ENCODE assay signal across 8 cellular contexts in the genomic region with DNA sequence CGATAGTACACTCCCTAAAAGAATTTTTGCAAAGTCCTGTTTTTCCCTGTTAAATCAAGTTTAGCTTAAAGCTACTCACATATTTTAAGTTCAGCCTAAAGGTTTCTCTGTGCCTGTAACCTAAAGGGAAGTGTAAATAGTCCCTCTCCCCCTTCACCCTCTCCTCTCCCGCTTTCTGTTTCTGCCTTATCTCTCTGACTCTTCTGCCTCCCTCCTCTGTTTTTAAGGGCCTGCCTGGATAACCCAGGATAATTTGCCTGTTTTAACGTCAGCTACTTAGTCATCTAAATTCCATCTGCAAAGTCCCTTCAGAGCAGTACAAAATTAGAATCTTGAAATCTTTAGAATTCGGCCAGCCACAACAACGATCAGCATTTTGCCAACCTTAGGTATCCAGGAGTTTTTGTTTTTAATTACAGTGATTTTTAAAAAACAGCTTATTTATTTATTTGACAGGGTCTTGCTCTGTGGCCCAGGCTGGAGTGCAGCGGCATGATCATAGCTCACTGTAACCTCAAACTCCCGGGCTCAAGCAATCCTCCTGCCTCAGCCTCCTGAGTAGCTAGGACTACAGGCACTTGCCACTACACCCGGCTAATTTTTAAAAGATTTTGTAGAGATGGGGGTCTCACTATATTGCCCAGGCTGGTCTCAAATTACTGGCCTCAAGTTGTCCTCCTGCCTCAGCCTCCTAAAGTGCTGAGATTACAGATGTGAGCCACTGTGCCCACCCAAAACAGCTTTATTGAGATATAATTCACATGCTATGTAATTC.
DNase-seq lines count a peak whose midpoint lies in the region; ATAC-seq and TF ChIP-seq lines count a peak whose summit lies in the region.

No MANE protein-coding gene starts in this region.

- H3K9me3 ChIP-seq in RWPE2 (ENCODE audit: severe bottlenecking) = no peaks in the 10 kb centered on the region
- no peaks in the 10 kb centered on the region for H3K9me3 ChIP-seq in HAP-1

- H3K27me3 Mint-ChIP-seq in activated T-cell treated with anti-CD3 and anti-CD28 coated beads, Interleukin-2, amount 50 U/mL, for 24 hours = no peaks in the 10 kb centered on the region
- H3K27me3 Mint-ChIP-seq in naive B cell = no peaks in the 10 kb centered on the region

- no peaks in the 10 kb centered on the region for H3K36me3 Mint-ChIP-seq in activated T-cell treated with anti-CD3 and anti-CD28 coated beads, Interleukin-2, amount 50 U/mL, for 24 hours (ENCODE audit: low read depth)
- peaks cover 0 to 13% of the 10 kb centered on the region in 2 donors for H3K36me3 Mint-ChIP-seq in naive B cell

- TF ChIP-seq CTCF in RWPE2 (IDR thresholded peaks at IDR 0.05; ENCODE audit: poor library complexity, severe bottlenecking) (no peak), epithelial cell of esophagus (IDR thresholded peaks at IDR 0.05; ENCODE audit: insufficient read depth, low read depth, low read length, missing control alignments) (no peak)

- peaks cover 3% of the 10 kb centered on the region for H3K4me1 ChIP-seq in RWPE2 (ENCODE audit: insufficient read depth, poor library complexity, severe bottlenecking)
- peaks cover 9% of the 10 kb centered on the region for H3K4me1 ChIP-seq in HAP-1

- in situ Hi-C loops in HAP-1 (cut with MboI; ENCODE audit: low sequenced_read_pairs) = no loop called here

- no peak for DNase-seq in activated T-cell treated with anti-CD3 and anti-CD28 coated beads, Interleukin-2, amount 50 U/mL, for 24 hours
- DNase-seq in activated T-cell treated with anti-CD3 and anti-CD28 coated beads, Interleukin-2, amount 50 U/mL, for 1 hour = no peak
- no peak for DNase-seq in RWPE2 (ENCODE audit: low spot score)
- DNase-seq in epithelial cell of esophagus (ENCODE audit: low read depth) = peak; percentile 11
- DNase-seq in naive B cell = no peak
- DNase-seq in nucleus accumbens (lab: John Stamatoyannopoulos, UW) = no peak
- DNase-seq in HAP-1 (ENCODE audit: low spot score in 2 of 2) = no peak

- H3K4me3 ChIP-seq in RWPE2 (ENCODE audit: severe bottlenecking) = no peak overlapping the region
- peak overlapping the region; percentile 51 for H3K4me3 ChIP-seq in epithelial cell of esophagus (ENCODE audit: low read length)
- no peak overlapping the region for H3K4me3 ChIP-seq in HAP-1

- H3K36me3 ChIP-seq in RWPE2 (ENCODE audit: low read depth) = peaks cover 9% of the 10 kb centered on the region
- no peaks in the 10 kb centered on the region; the same call in 1 of the 2 replicates for H3K36me3 ChIP-seq in HAP-1 (replicated peaks)

- no peaks in the 10 kb centered on the region for H3K9me3 Mint-ChIP-seq in activated T-cell treated with anti-CD3 and anti-CD28 coated beads, Interleukin-2, amount 50 U/mL, for 24 hours
- peaks cover 0 to 12% (median 4%) of the 10 kb centered on the region in 7 donors for H3K9me3 Mint-ChIP-seq in naive B cell

- H3K27ac ChIP-seq in RWPE2 (ENCODE audit: poor library complexity, severe bottlenecking) = peak overlapping the region; percentile 3

- peak; percentile 24 for ATAC-seq in HG02943 (IDR thresholded peaks at IDR 0.05; ENCODE audit: low read depth, unreplicated experiment)
- no peak for ATAC-seq in RWPE2 (ENCODE audit: low read depth)
- peak; percentile 67 to 68 for ATAC-seq in naive B cell (ENCODE audit: low read depth in 2 of 2)

- peak overlapping the region; percentile 72 for H3K4me3 Mint-ChIP-seq in activated T-cell treated with anti-CD3 and anti-CD28 coated beads, Interleukin-2, amount 50 U/mL, for 24 hours
- peak overlapping the region; percentile 72 to 92 (median 85) for H3K4me3 Mint-ChIP-seq in naive B cell

- peak overlapping the region; percentile 92 for H3K27ac Mint-ChIP-seq in activated T-cell treated with anti-CD3 and anti-CD28 coated beads, Interleukin-2, amount 50 U/mL, for 24 hours
- peak overlapping the region; percentile 90 to 99 (median 97) for H3K27ac Mint-ChIP-seq in naive B cell

- H3K27me3 ChIP-seq in RWPE2 (ENCODE audit: insufficient read depth, poor library complexity, severe bottlenecking) (no peaks in the 10 kb centered on the region), HAP-1 (ENCODE audit: low read depth) (no peaks in the 10 kb centered on the region)

- H3K4me1 Mint-ChIP-seq in activated T-cell treated with anti-CD3 and anti-CD28 coated beads, Interleukin-2, amount 50 U/mL, for 24 hours (ENCODE audit: low read depth) = peaks cover 17% of the 10 kb centered on the region
- peaks cover 17 to 19% (median 17%) of the 10 kb centered on the region in 3 donors for H3K4me1 Mint-ChIP-seq in naive B cell
